ENCODE assay signal across 9 cellular contexts in the genomic region with DNA sequence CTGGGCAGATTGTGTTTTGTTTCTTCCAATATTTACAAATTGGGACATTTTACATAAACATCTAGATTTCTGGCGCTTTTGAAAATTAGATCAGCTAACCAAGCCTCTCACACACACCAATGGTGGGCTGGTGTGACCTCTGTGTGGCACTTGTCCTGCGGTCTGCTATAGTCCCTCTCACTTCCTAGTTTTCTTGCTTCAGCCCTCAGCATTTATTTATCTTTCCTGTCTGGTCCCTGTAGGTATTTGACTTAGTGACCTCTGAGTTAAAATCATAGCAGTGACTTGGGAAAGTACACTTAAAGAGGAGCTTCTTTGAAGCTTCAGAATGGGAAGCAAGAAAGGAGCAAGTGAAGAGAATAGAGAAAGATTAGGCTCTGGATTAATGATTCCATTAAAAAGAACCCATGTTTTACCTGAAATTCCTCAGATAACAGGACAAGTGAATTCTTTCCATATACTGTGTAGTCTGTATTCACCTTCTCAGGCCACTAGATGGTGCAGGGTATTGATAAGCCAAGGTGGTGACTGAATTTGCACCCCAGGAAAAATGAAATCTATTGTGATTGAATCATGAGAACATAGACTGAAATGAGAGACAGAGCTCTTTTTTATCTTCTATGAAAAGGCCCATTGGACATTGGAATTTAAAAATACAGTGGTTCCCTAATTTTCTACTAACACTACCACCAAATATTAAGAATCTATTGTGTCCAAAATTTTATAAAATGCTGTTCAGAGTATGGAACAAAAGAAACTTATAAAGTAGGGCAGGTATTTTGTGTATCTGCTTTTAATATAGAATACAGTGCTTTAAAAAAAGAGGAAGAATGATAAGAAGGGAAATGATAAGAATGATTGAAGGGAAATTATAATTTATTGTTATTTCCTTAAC. TPM values are rescaled to one million over a fixed set of nuclear protein-coding genes. Genes with fewer than 3 reads are reported as not detected.
DNase-seq lines count a peak whose midpoint lies in the region; ATAC-seq and TF ChIP-seq lines count a peak whose summit lies in the region.
"Had no signal": no experiment of that assay in that cellular context is flagged by ENCODE, and none has a peak within 500 bp of the region (broad histone marks: within the 10 kb centered on the region; RNA-seq: fewer than 3 reads in every experiment).

No MANE protein-coding gene starts in this region.

- no peaks in the 10 kb centered on the region for H3K9me3 Mint-ChIP-seq in activated naive CD4-positive, alpha-beta T cell treated with anti-CD3 and anti-CD28 coated beads, Interleukin-2, amount 50 U/mL, for 72 hours

- no peak for DNase-seq in activated naive CD4-positive, alpha-beta T cell treated with anti-CD3 and anti-CD28 coated beads, Interleukin-2, amount 50 U/mL, for 72 hours (ENCODE audit: low spot score in 2 of 2)
- no peak for DNase-seq in activated naive CD4-positive, alpha-beta T cell treated with anti-CD3 and anti-CD28 coated beads, Interleukin-2, amount 50 U/mL, for 16 hours
- DNase-seq in H4 (ENCODE audit: low spot score) (peak; percentile 40), NCI-H69 (lab: John Stamatoyannopoulos, UW) (peak; percentile 9), epithelial cell of esophagus (ENCODE audit: low read depth) (peak; percentile 51), testis (no peak), COLO829 (ENCODE audit: low spot score) (no peak)

- TF ChIP-seq CTCF in epithelial cell of esophagus (IDR thresholded peaks at IDR 0.05; ENCODE audit: insufficient read depth, low read depth, low read length, missing control alignments) (peak; percentile 79), testis (IDR thresholded peaks at IDR 0.05) (peak; percentile 42 to 54 (median 44))

- H3K4me3 ChIP-seq in epithelial cell of esophagus (ENCODE audit: low read length) (no peak overlapping the region), testis (no peak overlapping the region)

- no peaks in the 10 kb centered on the region for H3K9me3 ChIP-seq in testis

- peaks cover 26% of the 10 kb centered on the region for H3K4me1 ChIP-seq in testis

- peak overlapping the region; percentile 75 to 80 for H3K27ac ChIP-seq in testis
- H3K27ac ChIP-seq: epithelial cell of prostate had no signal

- WGBS in testis, 2 donors: 67 to 94% methylated on average over 2 of the region's 2 CpGs

- peak; percentile 77 for ATAC-seq in activated naive CD4-positive, alpha-beta T cell treated with anti-CD3 and anti-CD28 coated beads, Interleukin-2, amount 50 U/mL, for 72 hours
- no peak for ATAC-seq in HG02840 (IDR thresholded peaks at IDR 0.05; ENCODE audit: low FRiP score, unreplicated experiment)

- H3K36me3 ChIP-seq in testis (ENCODE audit: low read depth, missing control alignments): no peaks in the 10 kb centered on the region

- no peaks in the 10 kb centered on the region for H3K36me3 Mint-ChIP-seq in activated naive CD4-positive, alpha-beta T cell treated with anti-CD3 and anti-CD28 coated beads, Interleukin-2, amount 50 U/mL, for 72 hours

- H3K27ac Mint-ChIP-seq in activated naive CD4-positive, alpha-beta T cell treated with anti-CD3 and anti-CD28 coated beads, Interleukin-2, amount 50 U/mL, for 72 hours: no peak overlapping the region

- TF ChIP-seq POLR2A in testis (IDR thresholded peaks at IDR 0.05): no peak

- intact Hi-C loops in testis (cut with DNase I; ENCODE audit: low total_unique reads): no loop called here

- H3K27me3 ChIP-seq in testis: no peaks in the 10 kb centered on the region

RNA-seq across cellular contexts. Expression of gene DIPK1A, which starts 7.1 kb away (rescaled TPM):
- 1 to 10 TPM; 5.8 to 8.0 TPM for total RNA-seq in activated naive CD4-positive, alpha-beta T cell treated with anti-CD3 and anti-CD28 coated beads, Interleukin-2, amount 50 U/mL, for 72 hours
- total RNA-seq in H4 (2014; rRNA removed; shearing (Covaris generic)): 22.2 and 25.7 TPM in 2 replicates
- 10 to 100 TPM; 21.4 to 25.4 TPM for total RNA-seq in testis
- 14.7 TPM for polyA plus RNA-seq in testis (ENCODE audit: insufficient read depth, low read depth, low replicate concordance)

Comparison
In these comparisons a context has a peak if more than half of its experiments do, and no peak if none do; other contexts are left out.
1. DNase-seq: peak in H4 (single experiment), NCI-H69 (single experiment) and epithelial cell of esophagus (single experiment); none in activated naive CD4-positive, alpha-beta T cell treated with anti-CD3 and anti-CD28 coated beads, Interleukin-2, amount 50 U/mL, for 72 hours (0 of 2), activated naive CD4-positive, alpha-beta T cell treated with anti-CD3 and anti-CD28 coated beads, Interleukin-2, amount 50 U/mL, for 16 hours (single experiment), testis (single experiment) and COLO829 (single experiment).